In genomic region chr19:34633806-34634205, GRCh38 we compare ENCODE assay signal across 8 cellular contexts. TPM values are rescaled to one million over a fixed set of nuclear protein-coding genes. Genes with fewer than 3 reads are reported as not detected.
"Had no signal": no experiment of that assay in that cellular context is flagged by ENCODE, and none has a peak within 500 bp of the region (broad histone marks: within the 10 kb centered on the region; RNA-seq: fewer than 3 reads in every experiment).

No MANE protein-coding gene starts in this region.

- ATAC-seq: GM12878 had no signal

- DNase-seq: GDM1, GF-D8 had no signal

- FAIRE-seq: G401.6, GM12878, GM12892, GM18507, GM19239 had no signal

- H3K4me3 ChIP-seq: GM12878 had no signal

RNA-seq across cellular contexts. Expression of gene SCGB2B2, which starts 43.2 kb away (rescaled TPM):
- total RNA-seq: G401 had no signal
